ENCODE assay signal across 34 cellular contexts in genomic region chr14:65627315-65627714, GRCh38.
"Had no signal": no experiment of that assay in that cellular context is flagged by ENCODE, and none has a peak within 500 bp of the region (broad histone marks: within the 10 kb centered on the region; RNA-seq: fewer than 3 reads in every experiment).

No MANE protein-coding gene starts in this region.

- H3K9me3 ChIP-seq: adrenal gland, ascending aorta, body of pancreas, breast epithelium had no signal

- H3K27me3 ChIP-seq: adrenal gland, ascending aorta, body of pancreas, brain microvascular endothelial cell, breast epithelium, cardiac muscle cell had no signal

- H3K4me3 ChIP-seq: adrenal gland, ascending aorta, body of pancreas, breast epithelium, cardiac muscle cell had no signal

- DNase-seq: activated effector memory CD4-positive, alpha-beta T cell treated with anti-CD3 and anti-CD28 coated beads, Interleukin-2, amount 50 U/mL, for 16 hours; activated effector memory CD4-positive, alpha-beta T cell treated with Interleukin-2 at 50 U/mL for 16 hours; activated gamma-delta T cell; activated gamma-delta T cell treated with Interleukin-2 at 50 U/mL for 16 hours; activated naive CD4-positive, alpha-beta T cell; activated naive CD4-positive, alpha-beta T cell treated with anti-CD3 and anti-CD28 coated beads for 36 hours; activated naive CD4-positive, alpha-beta T cell treated with anti-CD3 and anti-CD28 coated beads, Interleukin-2, amount 10 ng/mL, durations not matched to agents 7 days and 5 days; activated naive CD4-positive, alpha-beta T cell treated with anti-CD3 and anti-CD28 coated beads, Interleukin-2, amount 50 U/mL, for 16 hours; activated naive CD4-positive, alpha-beta T cell treated with Interleukin-2 at 50 U/mL for 16 hours; activated naive CD8-positive, alpha-beta T cell treated with anti-CD3 and anti-CD28 coated beads for 36 hours; activated naive CD8-positive, alpha-beta T cell treated with anti-CD3 and anti-CD28 coated beads, Interleukin-2, amount 10 ng/mL, durations not matched to agents 7 days and 5 days; activated naive CD8-positive, alpha-beta T cell treated with anti-CD3 and anti-CD28 coated beads, Interleukin-2, amount 50 U/mL, for 24 hours; activated T-cell treated with anti-CD3 and anti-CD28 coated beads for 4 hours; activated T-cell treated with anti-CD3 and anti-CD28 coated beads, Interleukin-2, amount 50 U/mL, for 1 hour; activated T-cell treated with anti-CD3 and anti-CD28 coated beads, Interleukin-2, amount 50 U/mL, for 24 hours; activated T-cell treated with anti-CD3 and anti-CD28 coated beads, Interleukin-2, amount 50 U/mL, for 4 hours; activated T-cell treated with anti-CD3 and anti-CD28 coated beads, Interleukin-2, amount 50 U/mL, for 48 hours; activated T-cell treated with anti-CD3 and anti-CD28 coated beads, Interleukin-2, amount 50 U/mL, for 72 hours; adrenal gland; amniotic stem cell; amygdala; anterior cingulate cortex; aorta; body of pancreas; brain microvascular endothelial cell; caudate nucleus; central memory CD4-positive, alpha-beta T cell had no signal

- H3K27ac ChIP-seq: adrenal gland, ascending aorta, body of pancreas, brain microvascular endothelial cell, breast epithelium, cardiac muscle cell had no signal

- H3K4me1 ChIP-seq: ascending aorta, body of pancreas, breast epithelium had no signal

- ATAC-seq: activated naive CD4-positive, alpha-beta T cell treated with anti-CD3 and anti-CD28 coated beads, Interleukin-2, amount 50 U/mL, for 72 hours; activated naive CD8-positive, alpha-beta T cell treated with anti-CD3 and anti-CD28 coated beads, Interleukin-2, amount 50 U/mL, for 24 hours; activated T-cell treated with anti-CD3 and anti-CD28 coated beads, Interleukin-2, amount 50 U/mL, for 4 hours; activated T-cell treated with anti-CD3 and anti-CD28 coated beads, Interleukin-2, amount 50 U/mL, for 72 hours; activated T-helper 17 cell treated with anti-CD3 and anti-CD28 coated beads, Interleukin-2, amount 50 U/mL, for 72 hours; body of pancreas had no signal

- H3K36me3 ChIP-seq: adrenal gland, brain microvascular endothelial cell, breast epithelium, cardiac muscle cell had no signal

- FAIRE-seq: astrocyte, bronchial epithelial cell had no signal
